In genomic region chr14:80974338-80975078, GRCh38 we compare ENCODE assay signal across 1 cellular context.
TF ChIP-seq lines count a peak whose summit lies in the region.

No MANE protein-coding gene starts in this region.

TF ChIP-seq in SK-N-SH treated with all-trans-retinoic acid at 6 μM for 48 hours, 23 proteins besides CTCF, POLR2A, EP300 and RAD21 (continued from another document):
- TF ChIP-seq ISL1 (CRISPR knock-in tag; IDR thresholded peaks at IDR 0.05) (peak; percentile 49; the same call in 1 of the 2 replicates), TOX (CRISPR knock-in tag; IDR thresholded peaks at IDR 0.05; ENCODE audit: borderline replicate concordance) (no peak)
